Comparison of ENCODE assay signal across 1 cellular context in genomic region chr20:49273696-49274277, GRCh38.
A peak's percentile ranks its signal among the peaks of the same experiment; 100 is the strongest.
TF ChIP-seq lines count a peak whose summit lies in the region.

No MANE protein-coding gene starts in this region.

TF ChIP-seq in IMR-90, 13 proteins besides CTCF, POLR2A, EP300 and RAD21:
- TF ChIP-seq, protein P1, sequence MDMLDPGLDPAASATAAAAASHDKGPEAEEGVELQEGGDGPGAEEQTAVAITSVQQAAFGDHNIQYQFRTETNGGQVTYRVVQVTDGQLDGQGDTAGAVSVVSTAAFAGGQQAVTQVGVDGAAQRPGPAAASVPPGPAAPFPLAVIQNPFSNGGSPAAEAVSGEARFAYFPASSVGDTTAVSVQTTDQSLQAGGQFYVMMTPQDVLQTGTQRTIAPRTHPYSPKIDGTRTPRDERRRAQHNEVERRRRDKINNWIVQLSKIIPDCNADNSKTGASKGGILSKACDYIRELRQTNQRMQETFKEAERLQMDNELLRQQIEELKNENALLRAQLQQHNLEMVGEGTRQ (IDR thresholded peaks at IDR 0.05; ENCODE audit: low read depth, low read length), result no peak
- TF ChIP-seq MXI1 (IDR thresholded peaks at IDR 0.05; ENCODE audit: borderline replicate concordance, low read depth, low read length) (no peak), MAFK (IDR thresholded peaks at IDR 0.05; ENCODE audit: low read depth, low read length) (peak; percentile 99), MAZ (IDR thresholded peaks at IDR 0.05; ENCODE audit: borderline replicate concordance, low read depth, low read length) (no peak)
